8 cellular contexts compared by ENCODE assay signal in genomic region chr6:96521625-96522468, GRCh38. TPM values are rescaled to one million over a fixed set of nuclear protein-coding genes. Genes with fewer than 3 reads are reported as not detected.
DNase-seq lines count a peak whose midpoint lies in the region; ATAC-seq and TF ChIP-seq lines count a peak whose summit lies in the region.

UFL1 (plus strand) TSS chr6:96521806; CDS start chr6:96521874, 68 bp downstream.

- no peaks in the 10 kb centered on the region for H3K27me3 Mint-ChIP-seq in IgD-negative memory B cell

- peak within 1 kb of the TSS; percentile 95 for H3K4me3 ChIP-seq in epithelial cell of proximal tubule (ENCODE audit: low read depth, low read length)

- no peaks in the 10 kb centered on the region for H3K9me3 Mint-ChIP-seq in IgD-negative memory B cell

- ATAC-seq in GM21529 (IDR thresholded peaks at IDR 0.05; ENCODE audit: unreplicated experiment), result peak; percentile 97

- peak within 1 kb of the TSS; percentile 96 to 100 (median 99) for H3K4me3 Mint-ChIP-seq in IgD-negative memory B cell

- TF ChIP-seq CTCF in epithelial cell of proximal tubule (conservative IDR thresholded peaks at IDR 0.05; ENCODE audit: low read depth, low read length), result no peak

- peak within 1 kb of the TSS; percentile 98 to 100 (median 99) for H3K27ac Mint-ChIP-seq in IgD-negative memory B cell

- DNase-seq in DMS 273 treated with DMSO at 0.1 percent for 48 hours (lab: John Stamatoyannopoulos, UW) (peak; percentile 92), OCI-M2 (lab: John Stamatoyannopoulos, UW; ENCODE audit: unreplicated experiment) (peak; percentile 61), activated T-cell treated with anti-CD3 and anti-CD28 coated beads for 48 hours (ENCODE audit: low read depth) (peak; percentile 91), epithelial cell of proximal tubule (ENCODE audit: low read depth) (peak; percentile 31), mucosa of gallbladder (ENCODE audit: low spot score) (peak; percentile 95)
- peak; percentile 84 to 93 for DNase-seq in stimulated activated CD8-positive, alpha-beta memory T cell treated with anti-CD3 and anti-CD28 coated beads, Interleukin-4, amount 100 ng/mL, for 4 hours (ENCODE audit: low read depth in 2 of 2, low spot score in 1 of 2)

- peaks cover 3% of the 10 kb centered on the region for H3K36me3 Mint-ChIP-seq in IgD-negative memory B cell

- peaks cover 18 to 28% (median 27%) of the 10 kb centered on the region in 3 donors for H3K4me1 Mint-ChIP-seq in IgD-negative memory B cell

RNA-seq across cellular contexts. Expression of gene UFL1, which starts in this region (rescaled TPM):
- polyA plus RNA-seq in IgD-negative memory B cell, result 16.8 TPM
- total RNA-seq in epithelial cell of proximal tubule (18.0 and 18.8 TPM in 2 replicates), mucosa of gallbladder (27.7 TPM)

Comparison
In these comparisons a context has a peak if more than half of its experiments do, and no peak if none do; other contexts are left out.
1. Peak in every context shown above with its lines: DNase-seq, ATAC-seq and H3K4me3 ChIP-seq.
2. DNase-seq: peak in every context shown above with its lines; median percentile 95 in mucosa of gallbladder; 92 in DMS 273 treated with DMSO at 0.1 percent for 48 hours; 91 in activated T-cell treated with anti-CD3 and anti-CD28 coated beads for 48 hours; 88 in stimulated activated CD8-positive, alpha-beta memory T cell treated with anti-CD3 and anti-CD28 coated beads, Interleukin-4, amount 100 ng/mL, for 4 hours; 61 in OCI-M2; 31 in epithelial cell of proximal tubule.